In the genomic region with DNA sequence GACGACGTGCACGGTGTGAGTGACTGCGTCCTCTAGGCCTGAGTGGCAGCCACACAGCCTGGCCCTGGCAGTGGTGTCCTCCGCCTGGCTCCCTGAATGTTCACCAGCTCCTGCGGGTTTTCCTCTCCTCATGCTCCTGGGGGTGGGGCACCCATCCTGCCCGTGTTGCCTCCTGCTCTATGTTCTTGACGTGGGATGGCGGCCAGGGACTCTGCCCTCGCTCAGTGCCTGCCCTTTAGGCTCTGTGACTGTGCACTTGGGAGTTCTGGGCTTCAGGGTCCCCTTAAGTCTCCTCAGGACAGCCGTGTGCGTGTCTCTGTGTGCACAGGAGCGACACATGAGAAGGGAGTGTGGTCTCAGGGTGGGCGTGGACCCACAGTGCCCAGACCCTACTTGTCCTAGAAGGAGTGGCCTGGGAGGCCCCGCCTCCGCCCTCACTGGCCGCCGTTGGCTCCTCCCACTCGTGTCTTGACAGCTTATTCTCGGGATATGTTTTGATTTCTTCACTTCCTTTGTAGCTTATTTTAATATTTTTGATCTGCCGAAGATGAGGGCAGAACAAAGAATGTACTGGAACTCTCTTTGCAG, we compare ENCODE assay signal across 8 cellular contexts. TPM values are rescaled to one million over a fixed set of nuclear protein-coding genes. Genes with fewer than 3 reads are reported as not detected.
DNase-seq lines count a peak whose midpoint lies in the region; ATAC-seq and TF ChIP-seq lines count a peak whose summit lies in the region.

No MANE protein-coding gene starts in this region.

- H3K27me3 Mint-ChIP-seq in activated CD4-positive, alpha-beta T cell treated with anti-CD3 and anti-CD28 coated beads, Interleukin-2, amount 10 ng/mL, durations not matched to agents 7 days and 5 days: no peaks in the 10 kb centered on the region

- H4K91ac ChIP-seq in IMR-90 (ENCODE audit: insufficient read depth, low read depth, low read length): 0 out of 2 replicates have a peak overlapping the region, but pooled peaks have one; percentile 8

- H2BK20ac ChIP-seq in IMR-90 (ENCODE audit: low read depth, low read length): no peak overlapping the region

- dilution Hi-C loops in IMR-90 (cut with HindIII; ENCODE audit: low sequenced_read_pairs, unreplicated experiment): no loop called here

- H2AFZ ChIP-seq in IMR-90 (replicated peaks; ENCODE audit: low read length, poor library complexity): peak overlapping the region; percentile 46

- H3K9me1 ChIP-seq in IMR-90 (ENCODE audit: insufficient read depth, low read length): peaks cover 8% of the 10 kb centered on the region

- no peak; the same call in 1 of the 2 replicates for TF ChIP-seq POLR2A in IMR-90 (IDR thresholded peaks at IDR 0.05; ENCODE audit: low read depth, low read length)

- peak overlapping the region; percentile 69 for H3K27ac ChIP-seq in IMR-90 (ENCODE audit: insufficient read depth, low read length)
- H3K27ac ChIP-seq in lung (ENCODE audit: low read depth in 1 of 2, low read length in 1 of 2): peak overlapping the region; percentile 54 to 90

- peak overlapping the region; percentile 24; the same call in 1 of the 2 replicates for H3K4ac ChIP-seq in IMR-90 (ENCODE audit: low read depth, low read length)

- H4K20me1 ChIP-seq in IMR-90 (ENCODE audit: insufficient read depth, low read length): peaks cover 82% of the 10 kb centered on the region

- peaks cover 0 to 18% of the 10 kb centered on the region in 2 experiments; a peak in 2 of 4 replicates for H3K79me1 ChIP-seq in IMR-90 (ENCODE audit: low read depth in 1 of 2, low read length in 2 of 2)

- no TSS peak for BruUV-seq in IMR-90 (replicated peaks; lab: Mats Ljungman, UMichigan)

- no peak overlapping the region for H3K18ac ChIP-seq in IMR-90 (ENCODE audit: low read depth, low read length)

- H2BK5ac ChIP-seq in IMR-90 (ENCODE audit: low read depth, low read length, poor library complexity, severe bottlenecking): peak overlapping the region; percentile 33

- H3K14ac ChIP-seq in IMR-90 (replicated peaks; ENCODE audit: low read depth, low read length): 0 out of 2 replicates have a peak overlapping the region, but pooled peaks have one; percentile 22

- H2BK15ac ChIP-seq in IMR-90 (ENCODE audit: low read depth, low read length): no peak overlapping the region

- H3K36me3 ChIP-seq in IMR-90 (ENCODE audit: control insufficient read depth, insufficient read depth, low read length): peaks cover 4% of the 10 kb centered on the region; the same call in 1 of the 2 replicates
- H3K36me3 ChIP-seq in lung (ENCODE audit: control insufficient read depth in 2 of 2, insufficient read depth in 2 of 2, low read length in 2 of 2): no peaks in the 10 kb centered on the region

- CTCF ChIA-PET in AG04449 (lab: Yijun Ruan, JAX) (interaction anchor here (1.0 to 6.8 kb wide), 9 partner anchors 18 to 155 kb away, joined by 3 to 52 read pairs (median 5); partner anchors contain the start of gene FAAP20), IMR-90 (lab: Yijun Ruan, JAX) (interaction anchor here (1.3 to 1.5 kb wide), 2 partner anchors 84 to 150 kb away, joined by 3 to 5 read pairs; no protein-coding TSS in a partner anchor)
- CTCF ChIA-PET in activated CD4-positive, alpha-beta T cell treated with anti-CD3 and anti-CD28 coated beads, Interleukin-2, amount 10 ng/mL, durations not matched to agents 7 days and 5 days (lab: Charles Lee): interaction anchor here (1.1 to 2.4 kb wide), 6 partner anchors 9 to 150 kb away, joined by 3 to 8 read pairs (median 4); partner anchors contain the start of gene FAAP20

- TF ChIP-seq CTCF in AG04449 (IDR thresholded peaks at IDR 0.05; ENCODE audit: insufficient read depth, low read length, missing control alignments) (no peak), IMR-90 (conservative IDR thresholded peaks at IDR 0.05; ENCODE audit: low read depth, low read length) (no peak), lung (IDR thresholded peaks at IDR 0.05; ENCODE audit: control extremely low read depth, extremely low read depth) (no peak)

- H3K9ac ChIP-seq in IMR-90 (ENCODE audit: low read depth, low read length): peak overlapping the region; percentile 74

- no peak overlapping the region for H4K8ac ChIP-seq in IMR-90 (ENCODE audit: low read depth in 2 of 2, low read length in 2 of 2)

- peak overlapping the region; percentile 69; the same call in 1 of the 2 replicates for H3K23ac ChIP-seq in IMR-90 (ENCODE audit: low read depth, low read length)

- H3K4me1 Mint-ChIP-seq in activated CD4-positive, alpha-beta T cell treated with anti-CD3 and anti-CD28 coated beads, Interleukin-2, amount 10 ng/mL, durations not matched to agents 7 days and 5 days: peaks cover 56% of the 10 kb centered on the region

- ATAC-seq in IMR-90 (ENCODE audit: low read depth) (peak; percentile 36), lung (ENCODE audit: insufficient read depth, low FRiP score) (no peak), HG02870 (IDR thresholded peaks at IDR 0.05; ENCODE audit: unreplicated experiment) (no peak), GM18502 (IDR thresholded peaks at IDR 0.05; ENCODE audit: poor library complexity, unreplicated experiment) (no peak)

- H3K36me3 Mint-ChIP-seq in activated CD4-positive, alpha-beta T cell treated with anti-CD3 and anti-CD28 coated beads, Interleukin-2, amount 10 ng/mL, durations not matched to agents 7 days and 5 days (ENCODE audit: low read depth): peaks cover 39% of the 10 kb centered on the region

- H2AK9ac ChIP-seq in IMR-90 (replicated peaks; ENCODE audit: low read depth, low read length, poor library complexity): peak overlapping the region; percentile 79

- H3K27me3 ChIP-seq in IMR-90 (ENCODE audit: control insufficient read depth, insufficient read depth, low read length) (no peaks in the 10 kb centered on the region), lung (ENCODE audit: control insufficient read depth, insufficient read depth) (no peaks in the 10 kb centered on the region)

- H3K4me1 ChIP-seq in IMR-90 (ENCODE audit: control insufficient read depth, insufficient read depth, low read length) (peaks cover 31% of the 10 kb centered on the region), lung (ENCODE audit: control insufficient read depth in 2 of 2, insufficient read depth in 2 of 2, low read length in 2 of 2) (peaks cover 12 to 45% of the 10 kb centered on the region in 2 donors)

- no peak overlapping the region for H2BK120ac ChIP-seq in IMR-90 (ENCODE audit: low read depth, low read length)

- POLR2A ChIA-PET in AG04449 (lab: Yijun Ruan, JAX) (interaction anchor here (0.6 to 1.1 kb wide), 5 partner anchors 20 to 150 kb away, joined by 3 to 6 read pairs (median 3); no protein-coding TSS in a partner anchor), IMR-90 (lab: Charles Lee; ENCODE audit: unreplicated experiment) (interaction anchor here (1.4 kb wide), 1 partner anchor 150 kb away, joined by 4 read pairs; no protein-coding TSS in a partner anchor)
- POLR2A ChIA-PET in activated CD4-positive, alpha-beta T cell treated with anti-CD3 and anti-CD28 coated beads, Interleukin-2, amount 10 ng/mL, durations not matched to agents 7 days and 5 days (lab: Charles Lee): no interaction called here

- peak overlapping the region; percentile 48 for H2AK5ac ChIP-seq in IMR-90 (ENCODE audit: low read depth, low read length)

- intact Hi-C loops in IMR-90 (cut with micrococcal nuclease): loop anchor here (2.0 to 5.0 kb wide), 2 partner anchors 27 to 46 kb away; no protein-coding TSS in a partner anchor

- H3K4me3 ChIP-seq in AG04449 (ENCODE audit: low read depth, low read length) (peak overlapping the region; percentile 83), IMR-90 (ENCODE audit: insufficient read depth, low read depth, low read length) (peak overlapping the region; percentile 97), lung (peak overlapping the region; percentile 41)

- no peaks in the 10 kb centered on the region for H3K9me3 ChIP-seq in IMR-90 (ENCODE audit: control insufficient read depth, insufficient read depth, low read length)
- peaks cover 0 to 3% of the 10 kb centered on the region in 2 donors for H3K9me3 ChIP-seq in lung (ENCODE audit: control insufficient read depth in 2 of 2, insufficient read depth in 1 of 2, low read length in 1 of 2)

- peak overlapping the region; percentile 85 for H3K4me2 ChIP-seq in IMR-90 (ENCODE audit: low read depth, low read length)

- H3K27ac Mint-ChIP-seq in activated CD4-positive, alpha-beta T cell treated with anti-CD3 and anti-CD28 coated beads, Interleukin-2, amount 10 ng/mL, durations not matched to agents 7 days and 5 days: peak overlapping the region; percentile 96

- 13% methylated on average over 10 of the region's 21 CpGs; no CpG with 5 or more reads in 1 of the 2 experiments for WGBS in IMR-90 (ENCODE audit: extremely low coverage in 2 of 2, insufficient read length in 1 of 2), 2 experiments
- 15 to 36% methylated on average over 21 of the region's 21 CpGs for WGBS in lung, 2 donors

- DNase-seq in AG04449 (ENCODE audit: low read depth, low spot score) (no peak), IMR-90 (peak; percentile 81), lung (ENCODE audit: low spot score) (peak; percentile 89)
- DNase-seq in activated CD4-positive, alpha-beta T cell treated with anti-CD3 and anti-CD28 coated beads, Interleukin-2, amount 10 ng/mL, durations not matched to agents 7 days and 5 days: peak; percentile 80
- DNase-seq in effector CD4-positive, alpha-beta T cell: peak; percentile 75
- DNase-seq in stimulated activated CD4-positive, alpha-beta T cell treated with anti-CD3 and anti-CD28 coated beads, TNF-alpha, amount 100 ng/mL, for 1 hour (ENCODE audit: low read depth in 3 of 3, low spot score in 1 of 3): peak; percentile 58 to 73 (median 63)

- no peak overlapping the region for H4K5ac ChIP-seq in IMR-90 (ENCODE audit: low read depth, low read length)

- in situ Hi-C loops in IMR-90 (cut with MboI; ENCODE audit: low sequenced_read_pairs): loop anchor here (5.0 kb wide), 1 partner anchor 34 kb away; no protein-coding TSS in a partner anchor

- TF ChIP-seq RAD21 in IMR-90 (IDR thresholded peaks at IDR 0.05; ENCODE audit: low read length): no peak

- peak overlapping the region; percentile 90 for H3K4me3 Mint-ChIP-seq in activated CD4-positive, alpha-beta T cell treated with anti-CD3 and anti-CD28 coated beads, Interleukin-2, amount 10 ng/mL, durations not matched to agents 7 days and 5 days

- no peak overlapping the region for H3K56ac ChIP-seq in IMR-90 (ENCODE audit: extremely low read depth, insufficient read depth, low read length)

- no peaks in the 10 kb centered on the region for H3K9me3 Mint-ChIP-seq in activated CD4-positive, alpha-beta T cell treated with anti-CD3 and anti-CD28 coated beads, Interleukin-2, amount 10 ng/mL, durations not matched to agents 7 days and 5 days

RNA-seq across cellular contexts. Expression of gene SKI, which starts 3.6 kb away (rescaled TPM):
- total RNA-seq in IMR-90 (2012; rRNA removed) (2.3 and 3.9 TPM in 2 replicates), lung (10 to 100 TPM; 47.7 to 90.7 TPM)
- polyA plus RNA-seq in IMR-90 (2012; rRNA removed) (20.1 and 20.8 TPM in 2 replicates), lung (10 to 100 TPM; 17.1 to 33.8 TPM)
- 13.7 and 20.7 TPM in 2 replicates for polyA plus RNA-seq in IMR-90 (2012; cell fraction: cytosol; rRNA removed)
- polyA plus RNA-seq in IMR-90 (2012; cell fraction: nucleus; rRNA removed; ENCODE audit: low replicate concordance): 42.1 and 52.9 TPM in 2 replicates
- total RNA-seq in activated CD4-positive, alpha-beta T cell treated with anti-CD3 and anti-CD28 coated beads, Interleukin-2, amount 10 ng/mL, durations not matched to agents 7 days and 5 days: 10 to 100 TPM; 60.7 to 62.0 TPM

RNA-seq across cellular contexts. Expression of gene FAAP20, which starts 37.2 kb away (rescaled TPM):
- 6.5 and 7.5 TPM in 2 replicates for total RNA-seq in IMR-90 (2012; rRNA removed)
- 31.5 and 36.8 TPM in 2 replicates for polyA plus RNA-seq in IMR-90 (2012; rRNA removed)
- 58.8 and 75.0 TPM in 2 replicates for polyA plus RNA-seq in IMR-90 (2012; cell fraction: cytosol; rRNA removed)
- 59.9 and 123 TPM in 2 replicates for polyA plus RNA-seq in IMR-90 (2012; cell fraction: nucleus; rRNA removed; ENCODE audit: low replicate concordance)
- total RNA-seq in activated CD4-positive, alpha-beta T cell treated with anti-CD3 and anti-CD28 coated beads, Interleukin-2, amount 10 ng/mL, durations not matched to agents 7 days and 5 days: 10 to 100 TPM; 61.3 to 66.2 TPM
- total RNA-seq in lung: 10 to 100 TPM; 16.8 to 71.6 TPM
- 10 to 100 TPM; 65.2 to 87.9 TPM for polyA plus RNA-seq in lung

Comparison
In these comparisons a context has a peak if more than half of its experiments do, and no peak if none do; other contexts are left out.
1. H3K4me3 ChIP-seq: peak in every context shown above with its lines; median percentile 97 in IMR-90; 83 in AG04449; 41 in lung.